ENCODE assay signal across 12 cellular contexts in the genomic region with DNA sequence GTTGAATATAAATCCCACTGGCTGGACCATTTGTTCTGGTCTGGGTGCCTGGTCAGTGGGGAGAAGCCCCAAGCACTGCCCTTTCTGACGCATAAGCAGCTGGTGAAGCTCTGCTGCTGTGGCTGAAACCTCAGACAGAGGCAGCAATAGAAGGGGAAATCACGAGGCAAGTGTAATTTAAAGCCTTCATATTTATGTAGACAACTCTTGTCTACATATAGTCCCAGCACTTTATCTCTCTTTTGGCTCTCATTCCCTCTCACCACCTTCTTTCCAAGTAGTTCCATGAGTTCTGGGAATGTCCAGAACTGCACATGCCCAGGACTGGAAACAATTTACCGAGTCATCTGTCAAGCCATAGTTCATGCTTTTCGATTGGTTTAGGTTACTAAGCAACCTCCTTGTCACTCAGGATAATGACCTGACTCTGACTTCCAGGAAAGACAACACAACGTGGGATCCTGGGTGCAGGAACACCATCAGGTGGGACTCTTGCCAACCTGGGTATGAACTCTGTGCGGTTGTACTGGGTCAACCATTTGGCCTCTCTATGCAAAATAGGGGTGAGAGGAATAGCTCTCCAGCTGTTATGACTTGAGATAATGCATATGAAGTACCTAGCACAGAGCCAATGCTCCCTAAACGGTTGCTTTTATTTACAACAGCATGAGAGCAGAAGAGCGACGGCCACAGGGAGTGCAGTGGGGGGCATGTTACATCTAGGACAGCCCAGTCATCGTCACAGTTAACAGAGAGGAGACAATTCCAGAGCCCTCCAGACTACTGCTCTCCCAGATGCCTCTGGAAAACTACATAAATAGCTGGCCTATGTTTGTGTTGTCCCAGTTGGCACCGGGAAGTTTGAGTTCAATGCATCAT.
DNase-seq lines count a peak whose midpoint lies in the region; ATAC-seq and TF ChIP-seq lines count a peak whose summit lies in the region.
"Had no signal": no experiment of that assay in that cellular context is flagged by ENCODE, and none has a peak within 500 bp of the region (broad histone marks: within the 10 kb centered on the region; RNA-seq: fewer than 3 reads in every experiment).

No MANE protein-coding gene starts in this region.

- 32% methylated on average over 11 of the region's 11 CpGs for WGBS in liver

- no peak overlapping the region for H3K27ac Mint-ChIP-seq in activated T-cell treated with anti-CD3 and anti-CD28 coated beads, Interleukin-2, amount 50 U/mL, for 72 hours
- H3K27ac Mint-ChIP-seq: naive B cell, WTC11 had no signal

- peak; percentile 58 to 60 for TF ChIP-seq RAD21 in liver (IDR thresholded peaks at IDR 0.05)

- peak overlapping the region in 1 of 3 donors; percentile 15 for H3K4me3 ChIP-seq in liver (ENCODE audit: low read depth in 1 of 3, low read length in 3 of 3)

- no peaks in the 10 kb centered on the region for H3K4me1 Mint-ChIP-seq in activated T-cell treated with anti-CD3 and anti-CD28 coated beads, Interleukin-2, amount 50 U/mL, for 72 hours (ENCODE audit: low read depth)

- no peak for TF ChIP-seq CTCF in liver (IDR thresholded peaks at IDR 0.05; ENCODE audit: low read depth, low read length, missing input control)

- H3K27me3 Mint-ChIP-seq in activated T-cell treated with anti-CD3 and anti-CD28 coated beads, Interleukin-2, amount 50 U/mL, for 72 hours (ENCODE audit: low read depth) = no peaks in the 10 kb centered on the region

- H3K27me3 ChIP-seq in liver (ENCODE audit: control insufficient read depth in 4 of 4, insufficient read depth in 4 of 4, low read length in 3 of 4) = no peaks in the 10 kb centered on the region

- no peaks in the 10 kb centered on the region for H3K36me3 ChIP-seq in liver (ENCODE audit: control insufficient read depth in 4 of 4, insufficient read depth in 3 of 4, low read depth in 1 of 4, low read length in 3 of 4)

- H3K4me1 ChIP-seq in liver (ENCODE audit: control insufficient read depth in 4 of 4, insufficient read depth in 4 of 4, low read length in 3 of 4) = peaks cover 13 to 62% (median 53%) of the 10 kb centered on the region in 4 donors

- H3K9me3 ChIP-seq in liver (ENCODE audit: control insufficient read depth in 4 of 4, low read length in 3 of 4) = no peaks in the 10 kb centered on the region

- no peak overlapping the region for H3K4me3 Mint-ChIP-seq in activated T-cell treated with anti-CD3 and anti-CD28 coated beads, Interleukin-2, amount 50 U/mL, for 72 hours
- H3K4me3 Mint-ChIP-seq: naive B cell, WTC11 had no signal

- peak overlapping the region in 1 of 2 donors; percentile 65 for H3K9ac ChIP-seq in liver (ENCODE audit: low read depth in 1 of 2, low read length in 2 of 2)

- peaks cover 0 to 2% of the 10 kb centered on the region in 2 donors for H3K9me3 Mint-ChIP-seq in activated T-cell treated with anti-CD3 and anti-CD28 coated beads, Interleukin-2, amount 50 U/mL, for 72 hours

- ATAC-seq in GM21619 (IDR thresholded peaks at IDR 0.05; ENCODE audit: unreplicated experiment) (peak; percentile 71), HG03457 (IDR thresholded peaks at IDR 0.05; ENCODE audit: unreplicated experiment) (no peak)
- ATAC-seq in activated T-cell treated with anti-CD3 and anti-CD28 coated beads, Interleukin-2, amount 50 U/mL, for 72 hours (replicated peaks in 1 of 2) = no peak

- H3K36me3 Mint-ChIP-seq in activated T-cell treated with anti-CD3 and anti-CD28 coated beads, Interleukin-2, amount 50 U/mL, for 72 hours (ENCODE audit: insufficient read depth in 2 of 2) = no peaks in the 10 kb centered on the region
- H3K36me3 Mint-ChIP-seq: naive B cell had no signal

- peak overlapping the region; percentile 92 to 97 for H3K27ac ChIP-seq in liver (ENCODE audit: low read depth in 1 of 2, low read length in 2 of 2)
- H3K27ac ChIP-seq: RWPE1 had no signal

- peak; percentile 27 for DNase-seq in DMS153 (lab: John Stamatoyannopoulos, UW)
- DNase-seq in amniotic epithelial cell (ENCODE audit: low read depth) = peak; percentile 35
- no peak for DNase-seq in EL
- no peak for DNase-seq in GM03348 (ENCODE audit: low spot score)
- no peak for DNase-seq in activated T-cell treated with anti-CD3 and anti-CD28 coated beads, Interleukin-2, amount 50 U/mL, for 72 hours
- DNase-seq: activated gamma-delta T cell, naive B cell had no signal

TF ChIP-seq in liver, 16 proteins besides CTCF, POLR2A, EP300 and RAD21:
- TF ChIP-seq, protein P1, sequence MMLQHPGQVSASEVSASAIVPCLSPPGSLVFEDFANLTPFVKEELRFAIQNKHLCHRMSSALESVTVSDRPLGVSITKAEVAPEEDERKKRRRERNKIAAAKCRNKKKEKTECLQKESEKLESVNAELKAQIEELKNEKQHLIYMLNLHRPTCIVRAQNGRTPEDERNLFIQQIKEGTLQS (IDR thresholded peaks at IDR 0.05) = no peak
- TF ChIP-seq, protein P2, sequence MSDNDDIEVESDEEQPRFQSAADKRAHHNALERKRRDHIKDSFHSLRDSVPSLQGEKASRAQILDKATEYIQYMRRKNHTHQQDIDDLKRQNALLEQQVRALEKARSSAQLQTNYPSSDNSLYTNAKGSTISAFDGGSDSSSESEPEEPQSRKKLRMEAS (IDR thresholded peaks at IDR 0.05) = peak; percentile 95
- no peak for TF ChIP-seq TAF1 (conservative IDR thresholded peaks at IDR 0.05)
- peak; percentile 69 for TF ChIP-seq YY1 (IDR thresholded peaks at IDR 0.05)
- peak; percentile 61 for TF ChIP-seq FOXA2 (IDR thresholded peaks at IDR 0.05)
- peak; percentile 77 for TF ChIP-seq HNF4G (IDR thresholded peaks at IDR 0.05)
- peak; percentile 98 to 99 for TF ChIP-seq RXRA (IDR thresholded peaks at IDR 0.05)
- peak; percentile 99 for TF ChIP-seq SP1 (IDR thresholded peaks at IDR 0.05)
- TF ChIP-seq NR2F2 (IDR thresholded peaks at IDR 0.05) = peak; percentile 73
- TF ChIP-seq GABPA (IDR thresholded peaks at IDR 0.05 in 1 of 2, conservative IDR thresholded peaks at IDR 0.05 in 1 of 2) = peak in 1 of 2 donors; percentile 67
- TF ChIP-seq HNF4A (conservative IDR thresholded peaks at IDR 0.05) = peak; percentile 90 to 94
- TF ChIP-seq, protein P3, sequence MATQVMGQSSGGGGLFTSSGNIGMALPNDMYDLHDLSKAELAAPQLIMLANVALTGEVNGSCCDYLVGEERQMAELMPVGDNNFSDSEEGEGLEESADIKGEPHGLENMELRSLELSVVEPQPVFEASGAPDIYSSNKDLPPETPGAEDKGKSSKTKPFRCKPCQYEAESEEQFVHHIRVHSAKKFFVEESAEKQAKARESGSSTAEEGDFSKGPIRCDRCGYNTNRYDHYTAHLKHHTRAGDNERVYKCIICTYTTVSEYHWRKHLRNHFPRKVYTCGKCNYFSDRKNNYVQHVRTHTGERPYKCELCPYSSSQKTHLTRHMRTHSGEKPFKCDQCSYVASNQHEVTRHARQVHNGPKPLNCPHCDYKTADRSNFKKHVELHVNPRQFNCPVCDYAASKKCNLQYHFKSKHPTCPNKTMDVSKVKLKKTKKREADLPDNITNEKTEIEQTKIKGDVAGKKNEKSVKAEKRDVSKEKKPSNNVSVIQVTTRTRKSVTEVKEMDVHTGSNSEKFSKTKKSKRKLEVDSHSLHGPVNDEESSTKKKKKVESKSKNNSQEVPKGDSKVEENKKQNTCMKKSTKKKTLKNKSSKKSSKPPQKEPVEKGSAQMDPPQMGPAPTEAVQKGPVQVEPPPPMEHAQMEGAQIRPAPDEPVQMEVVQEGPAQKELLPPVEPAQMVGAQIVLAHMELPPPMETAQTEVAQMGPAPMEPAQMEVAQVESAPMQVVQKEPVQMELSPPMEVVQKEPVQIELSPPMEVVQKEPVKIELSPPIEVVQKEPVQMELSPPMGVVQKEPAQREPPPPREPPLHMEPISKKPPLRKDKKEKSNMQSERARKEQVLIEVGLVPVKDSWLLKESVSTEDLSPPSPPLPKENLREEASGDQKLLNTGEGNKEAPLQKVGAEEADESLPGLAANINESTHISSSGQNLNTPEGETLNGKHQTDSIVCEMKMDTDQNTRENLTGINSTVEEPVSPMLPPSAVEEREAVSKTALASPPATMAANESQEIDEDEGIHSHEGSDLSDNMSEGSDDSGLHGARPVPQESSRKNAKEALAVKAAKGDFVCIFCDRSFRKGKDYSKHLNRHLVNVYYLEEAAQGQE (IDR thresholded peaks at IDR 0.05) = peak; percentile 72
- peak; percentile 76 for TF ChIP-seq FOXA1 (IDR thresholded peaks at IDR 0.05)
- peak; percentile 67 to 80 for TF ChIP-seq JUND (IDR thresholded peaks at IDR 0.05)
- TF ChIP-seq, protein P4, sequence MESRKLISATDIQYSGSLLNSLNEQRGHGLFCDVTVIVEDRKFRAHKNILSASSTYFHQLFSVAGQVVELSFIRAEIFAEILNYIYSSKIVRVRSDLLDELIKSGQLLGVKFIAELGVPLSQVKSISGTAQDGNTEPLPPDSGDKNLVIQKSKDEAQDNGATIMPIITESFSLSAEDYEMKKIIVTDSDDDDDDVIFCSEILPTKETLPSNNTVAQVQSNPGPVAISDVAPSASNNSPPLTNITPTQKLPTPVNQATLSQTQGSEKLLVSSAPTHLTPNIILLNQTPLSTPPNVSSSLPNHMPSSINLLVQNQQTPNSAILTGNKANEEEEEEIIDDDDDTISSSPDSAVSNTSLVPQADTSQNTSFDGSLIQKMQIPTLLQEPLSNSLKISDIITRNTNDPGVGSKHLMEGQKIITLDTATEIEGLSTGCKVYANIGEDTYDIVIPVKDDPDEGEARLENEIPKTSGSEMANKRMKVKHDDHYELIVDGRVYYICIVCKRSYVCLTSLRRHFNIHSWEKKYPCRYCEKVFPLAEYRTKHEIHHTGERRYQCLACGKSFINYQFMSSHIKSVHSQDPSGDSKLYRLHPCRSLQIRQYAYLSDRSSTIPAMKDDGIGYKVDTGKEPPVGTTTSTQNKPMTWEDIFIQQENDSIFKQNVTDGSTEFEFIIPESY (IDR thresholded peaks at IDR 0.05) = peak; percentile 82
- peak in 1 of 2 donors; percentile 80 for TF ChIP-seq EGR1 (IDR thresholded peaks at IDR 0.05; ENCODE audit: low read depth in 2 of 2)
TF ChIP-seq in liver: peak in this region for 14.

Comparison
In these comparisons a context has a peak if more than half of its experiments do, and no peak if none do; other contexts are left out.
1. DNase-seq: peak in DMS153 (single experiment) and amniotic epithelial cell (single experiment); none in EL (single experiment), GM03348 (single experiment) and activated T-cell treated with anti-CD3 and anti-CD28 coated beads, Interleukin-2, amount 50 U/mL, for 72 hours (0 of 2).